2 cellular contexts compared by ENCODE assay signal in the genomic region with DNA sequence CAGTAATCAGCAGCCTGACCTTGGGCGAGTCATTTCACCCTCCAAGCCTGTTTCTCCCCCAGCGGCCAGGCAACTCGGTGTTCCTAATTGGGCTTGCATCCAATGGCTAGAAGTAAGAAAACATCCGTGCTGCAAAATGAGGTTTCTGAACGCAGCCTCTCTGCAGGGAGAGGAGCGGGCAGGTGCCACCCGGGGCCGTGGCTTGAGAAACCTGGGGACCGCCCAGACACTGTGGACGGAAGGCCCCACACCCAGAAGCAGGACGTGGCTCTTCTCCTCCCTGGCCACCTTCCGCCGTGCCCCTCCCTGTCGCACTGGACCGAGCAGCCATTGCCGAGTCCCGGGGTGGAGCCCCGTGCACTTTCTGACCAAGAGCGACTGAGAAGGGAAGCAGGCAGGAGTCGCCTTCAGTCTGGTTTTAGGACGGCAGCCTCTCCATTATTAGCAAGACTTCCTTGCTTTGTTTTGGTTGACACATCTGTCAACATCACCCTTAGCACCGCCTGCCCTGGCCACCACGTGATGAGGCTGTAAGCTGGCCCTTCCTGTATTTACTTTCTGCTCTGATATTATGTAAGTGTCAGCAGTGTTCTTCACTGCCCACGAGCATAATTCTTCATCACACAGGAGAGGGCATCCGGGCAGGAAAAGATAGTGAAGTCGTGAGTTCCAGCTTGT.
TF ChIP-seq lines count a peak whose summit lies in the region.

No MANE protein-coding gene starts in this region.

TF ChIP-seq in SK-N-SH, 30 proteins besides CTCF, POLR2A, EP300 and RAD21 (continued from another document):
- TF ChIP-seq, protein P1, sequence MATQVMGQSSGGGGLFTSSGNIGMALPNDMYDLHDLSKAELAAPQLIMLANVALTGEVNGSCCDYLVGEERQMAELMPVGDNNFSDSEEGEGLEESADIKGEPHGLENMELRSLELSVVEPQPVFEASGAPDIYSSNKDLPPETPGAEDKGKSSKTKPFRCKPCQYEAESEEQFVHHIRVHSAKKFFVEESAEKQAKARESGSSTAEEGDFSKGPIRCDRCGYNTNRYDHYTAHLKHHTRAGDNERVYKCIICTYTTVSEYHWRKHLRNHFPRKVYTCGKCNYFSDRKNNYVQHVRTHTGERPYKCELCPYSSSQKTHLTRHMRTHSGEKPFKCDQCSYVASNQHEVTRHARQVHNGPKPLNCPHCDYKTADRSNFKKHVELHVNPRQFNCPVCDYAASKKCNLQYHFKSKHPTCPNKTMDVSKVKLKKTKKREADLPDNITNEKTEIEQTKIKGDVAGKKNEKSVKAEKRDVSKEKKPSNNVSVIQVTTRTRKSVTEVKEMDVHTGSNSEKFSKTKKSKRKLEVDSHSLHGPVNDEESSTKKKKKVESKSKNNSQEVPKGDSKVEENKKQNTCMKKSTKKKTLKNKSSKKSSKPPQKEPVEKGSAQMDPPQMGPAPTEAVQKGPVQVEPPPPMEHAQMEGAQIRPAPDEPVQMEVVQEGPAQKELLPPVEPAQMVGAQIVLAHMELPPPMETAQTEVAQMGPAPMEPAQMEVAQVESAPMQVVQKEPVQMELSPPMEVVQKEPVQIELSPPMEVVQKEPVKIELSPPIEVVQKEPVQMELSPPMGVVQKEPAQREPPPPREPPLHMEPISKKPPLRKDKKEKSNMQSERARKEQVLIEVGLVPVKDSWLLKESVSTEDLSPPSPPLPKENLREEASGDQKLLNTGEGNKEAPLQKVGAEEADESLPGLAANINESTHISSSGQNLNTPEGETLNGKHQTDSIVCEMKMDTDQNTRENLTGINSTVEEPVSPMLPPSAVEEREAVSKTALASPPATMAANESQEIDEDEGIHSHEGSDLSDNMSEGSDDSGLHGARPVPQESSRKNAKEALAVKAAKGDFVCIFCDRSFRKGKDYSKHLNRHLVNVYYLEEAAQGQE (IDR thresholded peaks at IDR 0.05; ENCODE audit: low read depth, low read length): no peak
- TF ChIP-seq GATA2 (CRISPR knock-in tag; IDR thresholded peaks at IDR 0.05) (no peak), YY1 (IDR thresholded peaks at IDR 0.05; ENCODE audit: low read depth) (peak; percentile 65; the same call in 1 of the 2 replicates), FOXM1 (IDR thresholded peaks at IDR 0.05; ENCODE audit: low read depth) (no peak)
TF ChIP-seq in SK-N-SH: peak in this region for 7.

TF ChIP-seq in GM12878, 131 proteins besides CTCF, POLR2A, EP300 and RAD21 (continued from another document and continues in another):
- TF ChIP-seq, protein P2, sequence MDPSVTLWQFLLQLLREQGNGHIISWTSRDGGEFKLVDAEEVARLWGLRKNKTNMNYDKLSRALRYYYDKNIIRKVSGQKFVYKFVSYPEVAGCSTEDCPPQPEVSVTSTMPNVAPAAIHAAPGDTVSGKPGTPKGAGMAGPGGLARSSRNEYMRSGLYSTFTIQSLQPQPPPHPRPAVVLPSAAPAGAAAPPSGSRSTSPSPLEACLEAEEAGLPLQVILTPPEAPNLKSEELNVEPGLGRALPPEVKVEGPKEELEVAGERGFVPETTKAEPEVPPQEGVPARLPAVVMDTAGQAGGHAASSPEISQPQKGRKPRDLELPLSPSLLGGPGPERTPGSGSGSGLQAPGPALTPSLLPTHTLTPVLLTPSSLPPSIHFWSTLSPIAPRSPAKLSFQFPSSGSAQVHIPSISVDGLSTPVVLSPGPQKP (IDR thresholded peaks at IDR 0.05; ENCODE audit: low read depth, low read length): no peak
- TF ChIP-seq TBL1XR1 (IDR thresholded peaks at IDR 0.05; ENCODE audit: low read depth, low read length) (0 out of 2 replicates have a peak, but pooled peaks have one; percentile 56), POLR2AphosphoS2 (IDR thresholded peaks at IDR 0.05; ENCODE audit: low read depth, low read length) (peak; percentile 88), BRCA1 (IDR thresholded peaks at IDR 0.05; ENCODE audit: low read depth, low read length) (no peak), SMAD1 (IDR thresholded peaks at IDR 0.05; ENCODE audit: low read depth, partially characterized antibody) (peak; percentile 83), CBX5 (IDR thresholded peaks at IDR 0.05; ENCODE audit: low read depth) (no peak), POU2F2 (IDR thresholded peaks at IDR 0.05; ENCODE audit: borderline replicate concordance, low read depth, low read length) (peak; percentile 13; the same call in 1 of the 3 replicates), ZNF592 (IDR thresholded peaks at IDR 0.05) (no peak), CEBPB (IDR thresholded peaks at IDR 0.05; ENCODE audit: borderline replicate concordance in 1 of 2, low read depth in 2 of 2, low read length in 2 of 2) (no peak), SREBF1 (IDR thresholded peaks at IDR 0.05; ENCODE audit: low read length) (no peak), POLR2AphosphoS5 (IDR thresholded peaks at IDR 0.05; ENCODE audit: low read length) (peak; percentile 82), MXI1 (IDR thresholded peaks at IDR 0.05; ENCODE audit: low read depth, low read length) (peak; percentile 84), RAD51 (IDR thresholded peaks at IDR 0.05) (peak; percentile 94), SIX5 (IDR thresholded peaks at IDR 0.05; ENCODE audit: low read depth, low read length, severe bottlenecking) (no peak), IRF4 (IDR thresholded peaks at IDR 0.05; ENCODE audit: low read depth, low read length) (no peak), ZZZ3 (IDR thresholded peaks at IDR 0.05; ENCODE audit: control insufficient read depth, insufficient read length, low read depth) (no peak), KAT2A (conservative IDR thresholded peaks at IDR 0.05; ENCODE audit: control insufficient read depth, low read depth, low read length) (no peak), CHD2 (IDR thresholded peaks at IDR 0.05; ENCODE audit: borderline replicate concordance, low read depth, low read length) (peak; percentile 21; the same call in 1 of the 2 replicates), ATF7 (IDR thresholded peaks at IDR 0.05; ENCODE audit: low read depth) (peak; percentile 40; the same call in 1 of the 2 replicates), BHLHE40 (IDR thresholded peaks at IDR 0.05; ENCODE audit: borderline replicate concordance in 1 of 2, low read depth in 2 of 2, low read length in 1 of 2) (peak; percentile 44 to 59; a peak in 3 of 4 replicates), MYB (IDR thresholded peaks at IDR 0.05; ENCODE audit: borderline replicate concordance, low read depth, low read length) (no peak), SPI1 (IDR thresholded peaks at IDR 0.05; ENCODE audit: borderline replicate concordance, insufficient read depth, low read depth, low read length) (0 out of 2 replicates have a peak, but pooled peaks have one; percentile 9), SKIL (IDR thresholded peaks at IDR 0.05; ENCODE audit: low read depth, poor library complexity, severe bottlenecking) (no peak), ZBED1 (IDR thresholded peaks at IDR 0.05; ENCODE audit: borderline replicate concordance) (peak; percentile 18; the same call in 1 of the 2 replicates), SMARCA5 (IDR thresholded peaks at IDR 0.05) (no peak), BACH1 (IDR thresholded peaks at IDR 0.05; ENCODE audit: borderline replicate concordance) (0 out of 2 replicates have a peak, but pooled peaks have one; percentile 26)
- TF ChIP-seq, protein P3, sequence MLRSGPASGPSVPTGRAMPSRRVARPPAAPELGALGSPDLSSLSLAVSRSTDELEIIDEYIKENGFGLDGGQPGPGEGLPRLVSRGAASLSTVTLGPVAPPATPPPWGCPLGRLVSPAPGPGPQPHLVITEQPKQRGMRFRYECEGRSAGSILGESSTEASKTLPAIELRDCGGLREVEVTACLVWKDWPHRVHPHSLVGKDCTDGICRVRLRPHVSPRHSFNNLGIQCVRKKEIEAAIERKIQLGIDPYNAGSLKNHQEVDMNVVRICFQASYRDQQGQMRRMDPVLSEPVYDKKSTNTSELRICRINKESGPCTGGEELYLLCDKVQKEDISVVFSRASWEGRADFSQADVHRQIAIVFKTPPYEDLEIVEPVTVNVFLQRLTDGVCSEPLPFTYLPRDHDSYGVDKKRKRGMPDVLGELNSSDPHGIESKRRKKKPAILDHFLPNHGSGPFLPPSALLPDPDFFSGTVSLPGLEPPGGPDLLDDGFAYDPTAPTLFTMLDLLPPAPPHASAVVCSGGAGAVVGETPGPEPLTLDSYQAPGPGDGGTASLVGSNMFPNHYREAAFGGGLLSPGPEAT (IDR thresholded peaks at IDR 0.05; ENCODE audit: low read depth): 0 out of 2 replicates have a peak, but pooled peaks have one; percentile 9
- TF ChIP-seq, protein P4, sequence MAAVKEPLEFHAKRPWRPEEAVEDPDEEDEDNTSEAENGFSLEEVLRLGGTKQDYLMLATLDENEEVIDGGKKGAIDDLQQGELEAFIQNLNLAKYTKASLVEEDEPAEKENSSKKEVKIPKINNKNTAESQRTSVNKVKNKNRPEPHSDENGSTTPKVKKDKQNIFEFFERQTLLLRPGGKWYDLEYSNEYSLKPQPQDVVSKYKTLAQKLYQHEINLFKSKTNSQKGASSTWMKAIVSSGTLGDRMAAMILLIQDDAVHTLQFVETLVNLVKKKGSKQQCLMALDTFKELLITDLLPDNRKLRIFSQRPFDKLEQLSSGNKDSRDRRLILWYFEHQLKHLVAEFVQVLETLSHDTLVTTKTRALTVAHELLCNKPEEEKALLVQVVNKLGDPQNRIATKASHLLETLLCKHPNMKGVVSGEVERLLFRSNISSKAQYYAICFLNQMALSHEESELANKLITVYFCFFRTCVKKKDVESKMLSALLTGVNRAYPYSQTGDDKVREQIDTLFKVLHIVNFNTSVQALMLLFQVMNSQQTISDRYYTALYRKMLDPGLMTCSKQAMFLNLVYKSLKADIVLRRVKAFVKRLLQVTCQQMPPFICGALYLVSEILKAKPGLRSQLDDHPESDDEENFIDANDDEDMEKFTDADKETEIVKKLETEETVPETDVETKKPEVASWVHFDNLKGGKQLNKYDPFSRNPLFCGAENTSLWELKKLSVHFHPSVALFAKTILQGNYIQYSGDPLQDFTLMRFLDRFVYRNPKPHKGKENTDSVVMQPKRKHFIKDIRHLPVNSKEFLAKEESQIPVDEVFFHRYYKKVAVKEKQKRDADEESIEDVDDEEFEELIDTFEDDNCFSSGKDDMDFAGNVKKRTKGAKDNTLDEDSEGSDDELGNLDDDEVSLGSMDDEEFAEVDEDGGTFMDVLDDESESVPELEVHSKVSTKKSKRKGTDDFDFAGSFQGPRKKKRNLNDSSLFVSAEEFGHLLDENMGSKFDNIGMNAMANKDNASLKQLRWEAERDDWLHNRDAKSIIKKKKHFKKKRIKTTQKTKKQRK (IDR thresholded peaks at IDR 0.05; ENCODE audit: low read depth, low read length): no peak
- TF ChIP-seq, protein P5, sequence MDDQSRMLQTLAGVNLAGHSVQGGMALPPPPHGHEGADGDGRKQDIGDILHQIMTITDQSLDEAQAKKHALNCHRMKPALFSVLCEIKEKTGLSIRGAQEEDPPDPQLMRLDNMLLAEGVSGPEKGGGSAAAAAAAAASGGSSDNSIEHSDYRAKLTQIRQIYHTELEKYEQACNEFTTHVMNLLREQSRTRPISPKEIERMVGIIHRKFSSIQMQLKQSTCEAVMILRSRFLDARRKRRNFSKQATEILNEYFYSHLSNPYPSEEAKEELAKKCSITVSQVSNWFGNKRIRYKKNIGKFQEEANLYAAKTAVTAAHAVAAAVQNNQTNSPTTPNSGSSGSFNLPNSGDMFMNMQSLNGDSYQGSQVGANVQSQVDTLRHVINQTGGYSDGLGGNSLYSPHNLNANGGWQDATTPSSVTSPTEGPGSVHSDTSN (IDR thresholded peaks at IDR 0.05; ENCODE audit: insufficient replicate concordance, low read depth, low read length): peak; percentile 0
- TF ChIP-seq, protein P6, sequence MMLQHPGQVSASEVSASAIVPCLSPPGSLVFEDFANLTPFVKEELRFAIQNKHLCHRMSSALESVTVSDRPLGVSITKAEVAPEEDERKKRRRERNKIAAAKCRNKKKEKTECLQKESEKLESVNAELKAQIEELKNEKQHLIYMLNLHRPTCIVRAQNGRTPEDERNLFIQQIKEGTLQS (IDR thresholded peaks at IDR 0.05; ENCODE audit: borderline replicate concordance, extremely low read depth, low read depth, low read length): peak; percentile 52; the same call in 1 of the 2 replicates
